ENCODE assay signal across 12 cellular contexts in the genomic region with DNA sequence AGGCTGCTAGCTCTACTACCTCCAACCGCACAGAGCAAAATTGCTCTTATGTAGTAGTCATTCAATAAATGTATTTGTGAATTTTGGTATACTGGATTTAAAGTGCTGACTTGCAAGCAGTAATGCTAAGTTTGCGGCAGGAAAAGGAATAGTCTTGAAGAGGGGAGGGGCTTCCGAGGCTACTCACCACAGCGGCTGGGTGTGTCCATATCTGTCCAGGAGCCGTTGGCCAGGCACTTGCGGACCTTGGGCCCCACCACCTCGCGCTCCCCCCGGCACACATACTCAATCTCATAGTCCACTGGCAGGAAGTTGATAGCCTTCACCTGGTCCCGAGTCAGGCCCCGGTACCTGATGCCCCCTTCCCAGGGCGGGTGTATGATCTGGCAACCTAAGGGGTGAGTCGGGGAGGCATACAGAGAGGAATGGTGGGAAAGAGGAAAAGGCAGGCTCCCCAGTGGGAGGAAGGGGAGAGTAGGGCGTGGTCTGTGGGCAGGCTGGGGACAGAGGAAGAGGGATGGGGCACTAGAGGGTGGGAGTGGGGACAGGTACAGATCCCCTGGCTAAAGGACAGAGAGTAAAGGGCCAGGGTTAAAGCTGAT. TPM values are rescaled to one million over a fixed set of nuclear protein-coding genes. Genes with fewer than 3 reads are reported as not detected.
A peak's percentile ranks its signal among the peaks of the same experiment; 100 is the strongest.
DNase-seq lines count a peak whose midpoint lies in the region; ATAC-seq and TF ChIP-seq lines count a peak whose summit lies in the region.
"Had no signal": no experiment of that assay in that cellular context is flagged by ENCODE, and none has a peak within 500 bp of the region (broad histone marks: within the 10 kb centered on the region; RNA-seq: fewer than 3 reads in every experiment).

No MANE protein-coding gene starts in this region.

- intact Hi-C loops in stomach (cut with DNase I; ENCODE audit: low total_unique reads), result no loop called here

- H3K4me1 ChIP-seq in stomach, result peaks cover 31 to 69% (median 53%) of the 10 kb centered on the region in 4 donors

- H3K4me1 Mint-ChIP-seq in activated naive CD4-positive, alpha-beta T cell treated with anti-CD3 and anti-CD28 coated beads, Interleukin-2, amount 10 ng/mL, durations not matched to agents 7 days and 5 days, result peaks cover 55% of the 10 kb centered on the region
- H3K4me1 Mint-ChIP-seq in activated CD8-positive, alpha-beta T cell treated with anti-CD3 and anti-CD28 coated beads, Interleukin-2, amount 10 ng/mL, durations not matched to agents 7 days and 5 days (ENCODE audit: low read depth), result peaks cover 36% of the 10 kb centered on the region
- peaks cover 31% of the 10 kb centered on the region for H3K4me1 Mint-ChIP-seq in glutamatergic neuron (ENCODE audit: low read depth, unreplicated experiment)

- no peak for TF ChIP-seq POLR2A in stomach (IDR thresholded peaks at IDR 0.05)

- H3K36me3 ChIP-seq in stomach, result no peaks in the 10 kb centered on the region

- peaks cover 0 to 41% (median 0%) of the 10 kb centered on the region in 3 donors for H3K27me3 ChIP-seq in stomach

- no peak for DNase-seq in activated naive CD4-positive, alpha-beta T cell treated with anti-CD3 and anti-CD28 coated beads, Interleukin-2, amount 10 ng/mL, durations not matched to agents 7 days and 5 days
- DNase-seq in activated naive CD4-positive, alpha-beta T cell treated with anti-CD3 and anti-CD28 coated beads, Interleukin-2, amount 50 U/mL, for 16 hours, result no peak
- DNase-seq in activated CD8-positive, alpha-beta T cell treated with anti-CD3 and anti-CD28 coated beads, Interleukin-2, amount 10 ng/mL, durations not matched to agents 7 days and 5 days, result no peak
- DNase-seq in glutamatergic neuron (peak; percentile 39), stomach (no peak)
- no peak for DNase-seq in activated CD4-positive, CD25-positive, alpha-beta regulatory T cell (lab: John Stamatoyannopoulos, UW)
- DNase-seq: cerebellar nuclear complex; NCI-H187; stimulated activated CD4-positive, alpha-beta T cell treated with anti-CD3 and anti-CD28 coated beads, Interleukin-4, amount 100 ng/mL, for 1 hour had no signal

- CTCF ChIA-PET in activated naive CD4-positive, alpha-beta T cell treated with anti-CD3 and anti-CD28 coated beads, Interleukin-2, amount 10 ng/mL, durations not matched to agents 7 days and 5 days (lab: Charles Lee), result interaction anchor here (1.0 to 2.9 kb wide), 3 partner anchors 18 to 22 kb away, joined by 3 to 14 read pairs (median 4); no protein-coding TSS in a partner anchor
- CTCF ChIA-PET in activated CD8-positive, alpha-beta T cell treated with anti-CD3 and anti-CD28 coated beads, Interleukin-2, amount 10 ng/mL, durations not matched to agents 7 days and 5 days (lab: Charles Lee), result interaction anchor here (0.9 to 4.0 kb wide), 3 partner anchors 8 to 22 kb away, joined by 3 to 22 read pairs (median 20); no protein-coding TSS in a partner anchor

- 52 to 71% (median 57%) methylated on average over 14 of the region's 14 CpGs for WGBS in stomach, 5 donors

- POLR2A ChIA-PET in activated CD8-positive, alpha-beta T cell treated with anti-CD3 and anti-CD28 coated beads, Interleukin-2, amount 10 ng/mL, durations not matched to agents 7 days and 5 days (lab: Charles Lee), result no interaction called here

- TF ChIP-seq EP300 in stomach (IDR thresholded peaks at IDR 0.05), result no peak

- no peak overlapping the region for H3K27ac Mint-ChIP-seq in activated naive CD4-positive, alpha-beta T cell treated with anti-CD3 and anti-CD28 coated beads, Interleukin-2, amount 10 ng/mL, durations not matched to agents 7 days and 5 days
- H3K27ac Mint-ChIP-seq in activated CD8-positive, alpha-beta T cell treated with anti-CD3 and anti-CD28 coated beads, Interleukin-2, amount 10 ng/mL, durations not matched to agents 7 days and 5 days, result no peak overlapping the region
- H3K27ac Mint-ChIP-seq in glutamatergic neuron (ENCODE audit: unreplicated experiment), result peak overlapping the region; percentile 76

- H3K9me3 Mint-ChIP-seq in activated naive CD4-positive, alpha-beta T cell treated with anti-CD3 and anti-CD28 coated beads, Interleukin-2, amount 10 ng/mL, durations not matched to agents 7 days and 5 days, result no peaks in the 10 kb centered on the region
- no peaks in the 10 kb centered on the region for H3K9me3 Mint-ChIP-seq in activated CD8-positive, alpha-beta T cell treated with anti-CD3 and anti-CD28 coated beads, Interleukin-2, amount 10 ng/mL, durations not matched to agents 7 days and 5 days (ENCODE audit: insufficient read depth)
- peaks cover 16% of the 10 kb centered on the region for H3K9me3 Mint-ChIP-seq in glutamatergic neuron (ENCODE audit: unreplicated experiment)

- peak overlapping the region; percentile 79 for H3K4me3 Mint-ChIP-seq in activated naive CD4-positive, alpha-beta T cell treated with anti-CD3 and anti-CD28 coated beads, Interleukin-2, amount 10 ng/mL, durations not matched to agents 7 days and 5 days
- H3K4me3 Mint-ChIP-seq in activated CD8-positive, alpha-beta T cell treated with anti-CD3 and anti-CD28 coated beads, Interleukin-2, amount 10 ng/mL, durations not matched to agents 7 days and 5 days, result peak overlapping the region; percentile 73
- peak overlapping the region; percentile 94 for H3K4me3 Mint-ChIP-seq in glutamatergic neuron (ENCODE audit: unreplicated experiment)

- H3K36me3 Mint-ChIP-seq in activated naive CD4-positive, alpha-beta T cell treated with anti-CD3 and anti-CD28 coated beads, Interleukin-2, amount 10 ng/mL, durations not matched to agents 7 days and 5 days, result peaks cover 1% of the 10 kb centered on the region
- no peaks in the 10 kb centered on the region for H3K36me3 Mint-ChIP-seq in activated CD8-positive, alpha-beta T cell treated with anti-CD3 and anti-CD28 coated beads, Interleukin-2, amount 10 ng/mL, durations not matched to agents 7 days and 5 days (ENCODE audit: low read depth)
- peaks cover 22% of the 10 kb centered on the region for H3K36me3 Mint-ChIP-seq in glutamatergic neuron (ENCODE audit: unreplicated experiment)

- TF ChIP-seq CTCF in glutamatergic neuron (IDR thresholded peaks at IDR 0.05; ENCODE audit: partially characterized antibody, unreplicated experiment) (no peak), stomach (IDR thresholded peaks at IDR 0.05) (no peak)

- no peaks in the 10 kb centered on the region for H3K9me3 ChIP-seq in stomach

- peak overlapping the region in 3 of 4 donors; percentile 76 to 95 (median 84) for H3K4me3 ChIP-seq in stomach

- H3K27me3 Mint-ChIP-seq in activated naive CD4-positive, alpha-beta T cell treated with anti-CD3 and anti-CD28 coated beads, Interleukin-2, amount 10 ng/mL, durations not matched to agents 7 days and 5 days, result peaks cover 90% of the 10 kb centered on the region
- peaks cover 59% of the 10 kb centered on the region for H3K27me3 Mint-ChIP-seq in activated CD8-positive, alpha-beta T cell treated with anti-CD3 and anti-CD28 coated beads, Interleukin-2, amount 10 ng/mL, durations not matched to agents 7 days and 5 days (ENCODE audit: low read depth)
- H3K27me3 Mint-ChIP-seq in glutamatergic neuron (ENCODE audit: unreplicated experiment), result peaks cover 23% of the 10 kb centered on the region

- no peak overlapping the region for H3K27ac ChIP-seq in stomach

- ATAC-seq in activated CD8-positive, alpha-beta T cell treated with anti-CD3 and anti-CD28 coated beads, Interleukin-2, amount 10 ng/mL, durations not matched to agents 7 days and 5 days, result no peak
- ATAC-seq in HG02938 (IDR thresholded peaks at IDR 0.05; ENCODE audit: unreplicated experiment) (no peak), GM21576 (IDR thresholded peaks at IDR 0.05; ENCODE audit: unreplicated experiment) (no peak)

RNA-seq across cellular contexts. Expression of a gene that starts 1.7 kb away (rescaled TPM):
- 1 to 10 TPM; 3.2 to 3.7 TPM for total RNA-seq in activated CD8-positive, alpha-beta T cell treated with anti-CD3 and anti-CD28 coated beads, Interleukin-2, amount 10 ng/mL, durations not matched to agents 7 days and 5 days
- 158 TPM for total RNA-seq in glutamatergic neuron (ENCODE audit: unreplicated experiment)
- 100 to 1,000 TPM in 1 of 5 donors, 10 to 100 TPM in 4; 29.3 to 101 (median 38.7) TPM for total RNA-seq in stomach
- polyA plus RNA-seq in stomach, result 10 to 100 TPM in 1 of 3 donors, 1 to 10 TPM in 2; 4.5 to 22.0 (median 6.3) TPM

RNA-seq across cellular contexts. Expression of a gene that starts 25.6 kb away (rescaled TPM):
- not detected for total RNA-seq in activated CD8-positive, alpha-beta T cell treated with anti-CD3 and anti-CD28 coated beads, Interleukin-2, amount 10 ng/mL, durations not matched to agents 7 days and 5 days
- total RNA-seq in glutamatergic neuron (ENCODE audit: unreplicated experiment) (not detected), stomach (not detected)
- polyA plus RNA-seq in stomach, result not detected
- total RNA-seq: lower leg skin had no signal

RNA-seq across cellular contexts. Expression of a gene that starts 46.4 kb away (rescaled TPM):
- total RNA-seq in activated CD8-positive, alpha-beta T cell treated with anti-CD3 and anti-CD28 coated beads, Interleukin-2, amount 10 ng/mL, durations not matched to agents 7 days and 5 days, result not detected
- total RNA-seq in glutamatergic neuron (ENCODE audit: unreplicated experiment) (not detected), stomach (not detected)
- not detected for polyA plus RNA-seq in stomach
- total RNA-seq: lower leg skin had no signal

RNA-seq across cellular contexts. Expression of a gene that starts 49.6 kb away (rescaled TPM):
- not detected for total RNA-seq in activated CD8-positive, alpha-beta T cell treated with anti-CD3 and anti-CD28 coated beads, Interleukin-2, amount 10 ng/mL, durations not matched to agents 7 days and 5 days
- total RNA-seq in glutamatergic neuron (ENCODE audit: unreplicated experiment) (not detected), stomach (not detected)
- polyA plus RNA-seq in stomach, result under 1 TPM in 1 of 3 donors, not detected in 2; 0.08 TPM

Comparison
In these comparisons a context has a peak if more than half of its experiments do, and no peak if none do; other contexts are left out.
1. RNA of a gene that starts 1.7 kb away (total RNA-seq): 158 TPM in glutamatergic neuron (single experiment) and 29.3 to 101 TPM in stomach; 3.2 to 3.7 TPM in activated CD8-positive, alpha-beta T cell treated with anti-CD3 and anti-CD28 coated beads, Interleukin-2, amount 10 ng/mL, durations not matched to agents 7 days and 5 days; every median in the first group is over 4 times any median in the second.
2. Peak in every context shown above with its lines, with median percentiles within 50 percentile points of each other: H3K4me3 Mint-ChIP-seq.